In the genomic region with DNA sequence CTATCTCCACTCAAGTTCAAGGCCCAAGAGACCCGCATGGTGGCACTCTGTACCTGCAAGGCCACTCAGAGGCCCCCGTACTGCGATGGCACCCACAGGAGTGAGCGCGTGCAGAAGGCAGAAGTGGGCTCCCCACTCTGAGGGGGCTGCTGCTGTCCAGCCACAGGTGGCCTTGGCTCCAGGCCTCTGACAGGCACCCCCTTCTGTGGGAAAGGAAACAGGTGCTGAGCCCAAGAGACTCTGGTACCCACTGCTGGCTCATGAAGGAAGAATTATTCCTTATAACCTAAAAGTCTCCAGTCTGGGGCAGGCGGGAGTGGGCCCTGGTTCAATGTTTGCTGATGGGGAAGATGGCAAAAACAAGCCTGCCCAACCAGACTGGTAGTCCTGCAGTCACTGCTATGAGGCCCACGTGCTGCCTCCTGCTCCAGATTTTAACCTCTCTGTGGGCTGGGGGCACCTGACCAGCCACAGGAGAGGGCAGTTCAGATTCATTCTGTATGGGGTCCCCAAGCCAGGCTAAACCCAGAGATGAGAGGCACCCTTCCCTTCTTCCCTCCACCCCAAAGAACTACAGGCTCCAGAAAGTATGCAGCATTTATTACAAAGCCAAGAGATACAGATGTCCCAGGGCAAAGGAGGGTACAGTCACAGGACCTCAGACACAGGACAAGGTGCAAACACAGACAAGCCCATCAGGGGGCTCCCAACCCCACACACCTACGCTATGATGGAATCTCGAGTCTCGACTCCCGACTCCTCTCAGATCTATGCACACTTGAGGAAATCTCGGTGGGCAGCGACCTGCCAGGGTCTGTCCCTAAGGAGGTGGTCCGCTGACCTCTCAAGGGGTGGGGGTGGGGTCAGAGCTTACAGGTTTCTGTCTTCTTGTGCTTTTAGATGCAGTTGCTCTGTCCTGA, we compare ENCODE assay signal across 9 cellular contexts. TPM values are rescaled to one million over a fixed set of nuclear protein-coding genes. Genes with fewer than 3 reads are reported as not detected.
DNase-seq lines count a peak whose midpoint lies in the region; ATAC-seq and TF ChIP-seq lines count a peak whose summit lies in the region.
"Had no signal": no experiment of that assay in that cellular context is flagged by ENCODE, and none has a peak within 500 bp of the region (broad histone marks: within the 10 kb centered on the region; RNA-seq: fewer than 3 reads in every experiment).

No MANE protein-coding gene starts in this region.

- ATAC-seq in DND-41 (ENCODE audit: insufficient read depth, low read depth) (peak; percentile 15; the same call in 1 of the 3 replicates), GM19328 (IDR thresholded peaks at IDR 0.05; ENCODE audit: unreplicated experiment) (no peak), GM18505 (IDR thresholded peaks at IDR 0.05; ENCODE audit: unreplicated experiment) (no peak)

- no peak overlapping the region for H2AFZ ChIP-seq in DND-41 (ENCODE audit: low read depth, low read length)
- H2AFZ ChIP-seq in KMS-11 (ENCODE audit: low read depth): no peak overlapping the region
- H2AFZ ChIP-seq in neuronal stem cell (ENCODE audit: low read length): no peak overlapping the region

- H4K8ac ChIP-seq in neuronal stem cell (ENCODE audit: low read depth, low read length): no peak overlapping the region

- no peak for TF ChIP-seq POLR2A in GM18505 (IDR thresholded peaks at IDR 0.05; ENCODE audit: borderline replicate concordance, extremely low read depth, insufficient read depth, insufficient read length)

- H3K4ac ChIP-seq in neuronal stem cell (ENCODE audit: low read length): no peak overlapping the region

- no peak overlapping the region for H3K18ac ChIP-seq in neuronal stem cell (ENCODE audit: low read length)

- H3K4me3 Mint-ChIP-seq in T-helper 2 cell treated with Interferon-gamma antibody and Interleukin-4, amounts not matched to agents 5 μg/mL and 100 μg/mL, for 36 hours: no peak overlapping the region

- H3K79me2 ChIP-seq in DND-41 (ENCODE audit: insufficient read depth, low read length) (peaks cover 40% of the 10 kb centered on the region), KMS-11 (ENCODE audit: insufficient read depth, low read depth) (peaks cover 12% of the 10 kb centered on the region; the same call in 1 of the 2 replicates)

- H2BK5ac ChIP-seq in neuronal stem cell (ENCODE audit: low read length): no peak overlapping the region

- no peak overlapping the region for H3K4me3 ChIP-seq in DND-41 (ENCODE audit: low read depth in 1 of 2, low read length in 2 of 2)
- no peak overlapping the region for H3K4me3 ChIP-seq in KMS-11 (IDR thresholded peaks at IDR 0.05; ENCODE audit: insufficient read depth, low read depth, low read length)
- H3K4me3 ChIP-seq in astrocyte of the spinal cord (ENCODE audit: low read depth, low read length): no peak overlapping the region
- no peak overlapping the region for H3K4me3 ChIP-seq in neuronal stem cell (ENCODE audit: low read length in 2 of 2)

- H3K27me3 ChIP-seq in DND-41 (ENCODE audit: insufficient read depth, low read length, poor library complexity) (no peaks in the 10 kb centered on the region), KMS-11 (ENCODE audit: insufficient read depth, low read depth) (no peaks in the 10 kb centered on the region), neuronal stem cell (ENCODE audit: control insufficient read depth in 3 of 3, insufficient read depth in 3 of 3, low read depth in 1 of 3, low read length in 3 of 3) (no peaks in the 10 kb centered on the region)

- H4K20me1 ChIP-seq in DND-41 (ENCODE audit: insufficient read depth, low read length): peaks cover 27% of the 10 kb centered on the region
- no peaks in the 10 kb centered on the region for H4K20me1 ChIP-seq in KMS-11 (ENCODE audit: insufficient read depth)

- H2BK15ac ChIP-seq in neuronal stem cell (ENCODE audit: low read length): no peak overlapping the region

- no peak overlapping the region for H4K91ac ChIP-seq in neuronal stem cell (ENCODE audit: low read depth, low read length, poor library complexity)

- H2AK5ac ChIP-seq in neuronal stem cell (ENCODE audit: low read depth, low read length): no peak overlapping the region

- H2BK120ac ChIP-seq in neuronal stem cell (ENCODE audit: low read depth, low read length): no peak overlapping the region

- H3K36me3 ChIP-seq in DND-41 (ENCODE audit: insufficient read depth, low read length) (peaks cover 57% of the 10 kb centered on the region), KMS-11 (ENCODE audit: insufficient read depth) (no peaks in the 10 kb centered on the region), neuronal stem cell (replicated peaks in 1 of 2; ENCODE audit: control insufficient read depth in 2 of 2, insufficient read depth in 2 of 2, low read length in 2 of 2) (peaks cover 27 to 68% of the 10 kb centered on the region in 2 donors)

- H3K9ac ChIP-seq in DND-41 (ENCODE audit: low read depth, low read length) (no peak overlapping the region), KMS-11 (no peak overlapping the region), neuronal stem cell (ENCODE audit: low read depth, low read length, poor library complexity) (no peak overlapping the region)

- no CpG with 5 or more reads among the region's 14 CpGs for WGBS in neuronal stem cell (ENCODE audit: extremely low coverage in 2 of 2, insufficient read length in 2 of 2, insufficient replicate concordance in 1 of 2), 2 donors

- in situ Hi-C loops in astrocyte of the spinal cord (cut with HindIII; ENCODE audit: low sequenced_read_pairs): no loop called here

- H3K27ac ChIP-seq in DND-41 (ENCODE audit: low read length) (no peak overlapping the region), KMS-11 (no peak overlapping the region), neuronal stem cell (replicated peaks; ENCODE audit: low read length) (no peak overlapping the region)

- peak; percentile 52 for DNase-seq in DND-41
- DNase-seq in astrocyte of the spinal cord (ENCODE audit: low read depth, low spot score): no peak
- DNase-seq in neuronal stem cell (ENCODE audit: low spot score): no peak
- DNase-seq in T-helper 2 cell treated with Interferon-gamma antibody and Interleukin-4, amounts not matched to agents 5 μg/mL and 100 μg/mL, for 36 hours (ENCODE audit: low spot score): no peak
- DNase-seq in NCI-H187 treated with DMSO at 0.1 percent for 48 hours (lab: John Stamatoyannopoulos, UW): no peak
- DNase-seq: HCEC 1CT had no signal

- H3K4me1 ChIP-seq in DND-41 (ENCODE audit: insufficient read depth, low read length) (peaks cover 50% of the 10 kb centered on the region), KMS-11 (ENCODE audit: low read depth, poor library complexity, severe bottlenecking) (peaks cover 25% of the 10 kb centered on the region), neuronal stem cell (ENCODE audit: control insufficient read depth in 2 of 2, insufficient read depth in 1 of 2, low read depth in 1 of 2, low read length in 2 of 2) (peaks cover 9 to 12% of the 10 kb centered on the region in 2 donors)

- peaks cover 18% of the 10 kb centered on the region for H3K36me3 Mint-ChIP-seq in T-helper 2 cell treated with Interferon-gamma antibody and Interleukin-4, amounts not matched to agents 5 μg/mL and 100 μg/mL, for 36 hours (ENCODE audit: low read depth)

- H3K27ac Mint-ChIP-seq in T-helper 2 cell treated with Interferon-gamma antibody and Interleukin-4, amounts not matched to agents 5 μg/mL and 100 μg/mL, for 36 hours: no peak overlapping the region

- no peak overlapping the region for H2BK12ac ChIP-seq in neuronal stem cell (ENCODE audit: low read length)

- H3K27me3 Mint-ChIP-seq in T-helper 2 cell treated with Interferon-gamma antibody and Interleukin-4, amounts not matched to agents 5 μg/mL and 100 μg/mL, for 36 hours (ENCODE audit: low read depth): no peaks in the 10 kb centered on the region

- peaks cover 39% of the 10 kb centered on the region for H3K4me1 Mint-ChIP-seq in T-helper 2 cell treated with Interferon-gamma antibody and Interleukin-4, amounts not matched to agents 5 μg/mL and 100 μg/mL, for 36 hours (ENCODE audit: low read depth)

- no peaks in the 10 kb centered on the region for H3K9me3 ChIP-seq in DND-41 (ENCODE audit: insufficient read depth, low read length, severe bottlenecking)
- no peaks in the 10 kb centered on the region for H3K9me3 ChIP-seq in neuronal stem cell (replicated peaks in 1 of 2; ENCODE audit: control insufficient read depth in 2 of 2, insufficient read depth in 1 of 2, low read depth in 1 of 2, low read length in 2 of 2)

- H3K4me2 ChIP-seq in DND-41 (ENCODE audit: insufficient read depth, low read length): no peak overlapping the region
- H3K4me2 ChIP-seq in KMS-11: no peak overlapping the region
- H3K4me2 ChIP-seq in neuronal stem cell (ENCODE audit: insufficient read depth, low read length, poor library complexity, severe bottlenecking): no peak overlapping the region

- no peaks in the 10 kb centered on the region for H3K9me3 Mint-ChIP-seq in T-helper 2 cell treated with Interferon-gamma antibody and Interleukin-4, amounts not matched to agents 5 μg/mL and 100 μg/mL, for 36 hours

- peak; percentile 59 for TF ChIP-seq CTCF in DND-41 (IDR thresholded peaks at IDR 0.05; ENCODE audit: borderline replicate concordance, extremely low read depth, low read length, poor library complexity, severe bottlenecking)
- TF ChIP-seq CTCF in KMS-11 (conservative IDR thresholded peaks at IDR 0.05; ENCODE audit: low read depth, low read length): peak; percentile 55
- peak; percentile 27 for TF ChIP-seq CTCF in astrocyte of the spinal cord (IDR thresholded peaks at IDR 0.05; ENCODE audit: low read depth, low read length)

- no peaks in the 10 kb centered on the region for H3K79me1 ChIP-seq in neuronal stem cell (ENCODE audit: low read depth, low read length)

- H3K14ac ChIP-seq in neuronal stem cell (ENCODE audit: low read length): no peak overlapping the region

- H3K23ac ChIP-seq in neuronal stem cell (ENCODE audit: low read depth, low read length, poor library complexity): peak overlapping the region; percentile 58

RNA-seq across cellular contexts. Expression of gene CISD3, which starts 3.4 kb away (rescaled TPM):
- 4.7 TPM for polyA plus RNA-seq in neuronal stem cell (2013, experiment 1 of 2)
- 4.8 TPM for polyA plus RNA-seq in neuronal stem cell (2013, experiment 2 of 2)

RNA-seq across cellular contexts. Expression of gene PCGF2, which starts 14.6 kb away (rescaled TPM):
- polyA plus RNA-seq in neuronal stem cell (2013, experiment 1 of 2): 74.0 TPM
- 69.4 TPM for polyA plus RNA-seq in neuronal stem cell (2013, experiment 2 of 2)

RNA-seq across cellular contexts. Expression of gene PSMB3, which starts 19.0 kb away (rescaled TPM):
- 263 TPM for polyA plus RNA-seq in neuronal stem cell (2013, experiment 1 of 2)
- polyA plus RNA-seq in neuronal stem cell (2013, experiment 2 of 2): 265 TPM

RNA-seq across cellular contexts. Expression of gene MLLT6, which starts 28.5 kb away (rescaled TPM):
- 14.2 TPM for polyA plus RNA-seq in neuronal stem cell (2013, experiment 1 of 2)
- polyA plus RNA-seq in neuronal stem cell (2013, experiment 2 of 2): 14.1 TPM

RNA-seq across cellular contexts. Expression of gene EPOP, which starts 58.8 kb away (rescaled TPM):
- 17.0 TPM for polyA plus RNA-seq in neuronal stem cell (2013, experiment 1 of 2)
- 16.8 TPM for polyA plus RNA-seq in neuronal stem cell (2013, experiment 2 of 2)
